In genomic region chr2:62215306-62216064, GRCh38 we compare ENCODE assay signal across 12 cellular contexts. TPM values are rescaled to one million over a fixed set of nuclear protein-coding genes. Genes with fewer than 3 reads are reported as not detected.
DNase-seq lines count a peak whose midpoint lies in the region; ATAC-seq and TF ChIP-seq lines count a peak whose summit lies in the region.
"Had no signal": no experiment of that assay in that cellular context is flagged by ENCODE, and none has a peak within 500 bp of the region (broad histone marks: within the 10 kb centered on the region; RNA-seq: fewer than 3 reads in every experiment).

No MANE protein-coding gene starts in this region.

- H3K27ac ChIP-seq in brain microvascular endothelial cell (peak overlapping the region; percentile 85), left lung (peak overlapping the region in 1 of 2 donors; percentile 24), upper lobe of left lung (peak overlapping the region in 3 of 4 donors; percentile 48 to 61 (median 56))
- H3K27ac ChIP-seq: SJSA1 had no signal

- H3K36me3 ChIP-seq in brain microvascular endothelial cell (replicated peaks) (no peaks in the 10 kb centered on the region), left lung (no peaks in the 10 kb centered on the region), upper lobe of left lung (no peaks in the 10 kb centered on the region)
- H3K36me3 ChIP-seq: SJSA1 had no signal

- ATAC-seq in activated naive CD4-positive, alpha-beta T cell treated with anti-CD3 and anti-CD28 coated beads, Interleukin-2, amount 50 U/mL, for 72 hours, result peak in 1 of 2 donors; percentile 1
- ATAC-seq in left lung (peak; percentile 40), upper lobe of left lung (ENCODE audit: low FRiP score in 2 of 2) (no peak), GM18870 (IDR thresholded peaks at IDR 0.05; ENCODE audit: unreplicated experiment) (no peak)

- peak overlapping the region; percentile 55 to 61 for H3K27ac Mint-ChIP-seq in activated naive CD4-positive, alpha-beta T cell treated with anti-CD3 and anti-CD28 coated beads, Interleukin-2, amount 50 U/mL, for 72 hours
- H3K27ac Mint-ChIP-seq in activated naive CD4-positive, alpha-beta T cell treated with anti-CD3 and anti-CD28 coated beads for 36 hours, result no peak overlapping the region

- peaks cover 13 to 78% of the 10 kb centered on the region in 2 donors for H3K4me1 ChIP-seq in left lung
- H3K4me1 ChIP-seq in upper lobe of left lung, result peaks cover 50 to 78% (median 58%) of the 10 kb centered on the region in 4 donors
- H3K4me1 ChIP-seq: SJSA1 had no signal

- H3K4me1 Mint-ChIP-seq in activated naive CD4-positive, alpha-beta T cell treated with anti-CD3 and anti-CD28 coated beads for 36 hours (ENCODE audit: low read depth), result peaks cover 90% of the 10 kb centered on the region

- H3K27me3 Mint-ChIP-seq in activated naive CD4-positive, alpha-beta T cell treated with anti-CD3 and anti-CD28 coated beads for 36 hours (ENCODE audit: low read depth), result no peaks in the 10 kb centered on the region

- H3K4me3 ChIP-seq in brain microvascular endothelial cell (ENCODE audit: low read depth, low read length) (no peak overlapping the region), left lung (no peak overlapping the region), upper lobe of left lung (no peak overlapping the region)
- H3K4me3 ChIP-seq: BLaER1 treated with 17β-estradiol and CSF1 and Interleukin-3, amounts not matched to agents 10 nM and 100 nM; SJSA1 had no signal

- H3K36me3 Mint-ChIP-seq in activated naive CD4-positive, alpha-beta T cell treated with anti-CD3 and anti-CD28 coated beads, Interleukin-2, amount 50 U/mL, for 72 hours, result peaks cover 11 to 83% of the 10 kb centered on the region in 2 donors
- peaks cover 41% of the 10 kb centered on the region for H3K36me3 Mint-ChIP-seq in activated naive CD4-positive, alpha-beta T cell treated with anti-CD3 and anti-CD28 coated beads for 36 hours (ENCODE audit: low read depth)

- intact Hi-C loops in activated naive CD4-positive, alpha-beta T cell treated with anti-CD3 and anti-CD28 coated beads for 36 hours (cut with micrococcal nuclease), result loop anchor here (5.0 kb wide), 1 partner anchor 92 kb away; no protein-coding TSS in a partner anchor
- intact Hi-C loops in left lung (cut with DNase I), result no loop called here

- H3K27me3 ChIP-seq in brain microvascular endothelial cell (replicated peaks) (no peaks in the 10 kb centered on the region), left lung (no peaks in the 10 kb centered on the region), upper lobe of left lung (no peaks in the 10 kb centered on the region)
- H3K27me3 ChIP-seq: BLaER1 treated with 17β-estradiol and CSF1 and Interleukin-3, amounts not matched to agents 10 nM and 100 nM; SJSA1 had no signal

- no peak for TF ChIP-seq POLR2A in upper lobe of left lung (IDR thresholded peaks at IDR 0.05)

- H3K9me3 ChIP-seq in left lung (no peaks in the 10 kb centered on the region), upper lobe of left lung (no peaks in the 10 kb centered on the region)
- H3K9me3 ChIP-seq: SJSA1 had no signal

- H3K9me3 Mint-ChIP-seq in activated naive CD4-positive, alpha-beta T cell treated with anti-CD3 and anti-CD28 coated beads, Interleukin-2, amount 50 U/mL, for 72 hours, result peaks cover 0 to 5% of the 10 kb centered on the region in 2 donors
- H3K9me3 Mint-ChIP-seq in activated naive CD4-positive, alpha-beta T cell treated with anti-CD3 and anti-CD28 coated beads for 36 hours, result peaks cover 17% of the 10 kb centered on the region

- DNase-seq in activated naive CD4-positive, alpha-beta T cell treated with anti-CD3 and anti-CD28 coated beads, Interleukin-2, amount 50 U/mL, for 72 hours (ENCODE audit: low spot score in 2 of 2), result no peak
- DNase-seq in activated naive CD4-positive, alpha-beta T cell treated with anti-CD3 and anti-CD28 coated beads for 36 hours, result no peak
- peak; percentile 48 for DNase-seq in brain microvascular endothelial cell
- no peak for DNase-seq in left lung
- peak in 1 of 2 donors; percentile 53 for DNase-seq in upper lobe of left lung
- DNase-seq in SKM-1 treated with dmso at 0.1 percent for 144 hours (lab: John Stamatoyannopoulos, UW; ENCODE audit: unreplicated experiment), result no peak
- no peak for DNase-seq in GM13977 (ENCODE audit: low spot score)
- DNase-seq: aorta; stimulated activated naive CD4-positive, alpha-beta T cell had no signal

- CTCF ChIA-PET in activated naive CD4-positive, alpha-beta T cell treated with anti-CD3 and anti-CD28 coated beads for 36 hours (lab: Charles Lee), result interaction anchor here (1.0 kb wide), 1 partner anchor 14 kb away, joined by 3 read pairs; no protein-coding TSS in a partner anchor

- TF ChIP-seq CTCF in brain microvascular endothelial cell (IDR thresholded peaks at IDR 0.05; ENCODE audit: low read depth, low read length, missing control alignments) (peak; percentile 23), left lung (IDR thresholded peaks at IDR 0.05) (no peak), upper lobe of left lung (IDR thresholded peaks at IDR 0.05) (no peak), GM13977 (IDR thresholded peaks at IDR 0.05; ENCODE audit: extremely low read depth, insufficient read depth, missing control alignments) (no peak)

- WGBS in upper lobe of left lung, 2 donors, result 61 to 77% methylated on average over 10 to 11 of the region's 11 CpGs

- no peak overlapping the region for H3K4me3 Mint-ChIP-seq in activated naive CD4-positive, alpha-beta T cell treated with anti-CD3 and anti-CD28 coated beads for 36 hours

- in situ Hi-C loops in brain microvascular endothelial cell (cut with HindIII; ENCODE audit: low pct_ligation_motif_present, low sequenced_read_pairs), result no loop called here
- in situ Hi-C loops in GM13977 (cut with MboI; ENCODE audit: low pct_unique_long_range_greater_than_20kb, low sequenced_read_pairs, unreplicated experiment), result loop anchor here (25.0 kb wide), 1 partner anchor 197 kb away; no protein-coding TSS in a partner anchor

- no peak for TF ChIP-seq EP300 in upper lobe of left lung (IDR thresholded peaks at IDR 0.05)

RNA-seq across cellular contexts. Expression of gene B3GNT2, which starts 19.6 kb away (rescaled TPM):
- 10 to 100 TPM; 34.9 to 43.6 TPM for total RNA-seq in activated naive CD4-positive, alpha-beta T cell treated with anti-CD3 and anti-CD28 coated beads, Interleukin-2, amount 50 U/mL, for 72 hours
- total RNA-seq in activated naive CD4-positive, alpha-beta T cell treated with anti-CD3 and anti-CD28 coated beads for 36 hours, result 10 to 100 TPM; 31.2 to 33.0 TPM
- total RNA-seq in left lung (10 to 100 TPM; 31.9 to 33.0 TPM), upper lobe of left lung (10 to 100 TPM; 23.0 to 57.6 (median 37.4) TPM)
